In the genomic region with DNA sequence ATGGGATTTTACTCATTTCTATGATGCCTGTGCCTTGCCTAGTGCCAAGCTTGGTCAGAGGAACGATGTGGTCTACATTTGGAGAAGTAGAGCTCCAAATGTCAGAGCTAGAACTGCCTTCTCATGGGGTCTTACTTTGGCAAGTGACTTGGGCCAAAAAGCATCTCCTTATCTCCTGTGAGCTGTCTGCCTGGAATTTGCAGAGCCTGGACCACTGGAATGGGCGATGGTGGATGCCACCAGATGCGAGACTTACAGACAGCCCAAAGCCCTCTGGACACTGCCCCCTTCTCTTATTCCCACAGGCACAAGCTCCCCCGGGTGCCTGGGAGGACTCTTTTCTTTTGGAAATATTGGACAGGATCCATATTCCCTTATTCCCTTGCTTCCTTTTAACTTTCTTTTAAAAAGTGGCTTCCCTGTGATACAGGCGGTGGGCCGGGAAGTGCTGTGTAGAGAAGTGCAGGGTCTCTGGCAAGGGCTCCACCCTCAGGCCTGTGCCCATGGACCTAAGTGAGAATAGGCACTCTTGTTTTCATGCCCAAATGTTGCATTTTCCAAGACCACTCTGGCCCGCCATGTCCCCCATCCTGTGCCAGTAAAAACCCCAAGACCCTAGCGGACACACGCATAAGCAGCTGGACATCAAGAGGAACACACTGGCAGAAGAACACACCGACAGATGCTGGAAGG, we compare ENCODE assay signal across 16 cellular contexts.
"Had no signal": no experiment of that assay in that cellular context is flagged by ENCODE, and none has a peak within 500 bp of the region (broad histone marks: within the 10 kb centered on the region; RNA-seq: fewer than 3 reads in every experiment).

No MANE protein-coding gene starts in this region.

- H3K4me3 Mint-ChIP-seq: central memory CD8-positive, alpha-beta T cell; naive thymus-derived CD8-positive, alpha-beta T cell; T-helper 1 cell treated with Interleukin-12 subunit alpha and Interleukin-12 subunit beta and Interleukin-4 antibody, amounts not matched to agents 30 μg/mL and 1 μg/mL, for 36 hours had no signal

- H3K4me1 Mint-ChIP-seq: central memory CD8-positive, alpha-beta T cell; naive thymus-derived CD8-positive, alpha-beta T cell had no signal

- H3K9me3 ChIP-seq: adrenal gland, body of pancreas, sigmoid colon, thyroid gland had no signal

- H3K27me3 ChIP-seq: adrenal gland, body of pancreas, sigmoid colon, thyroid gland had no signal

- H3K27ac Mint-ChIP-seq: activated naive CD4-positive, alpha-beta T cell treated with anti-CD3 and anti-CD28 coated beads, Interleukin-2, amount 50 U/mL, for 72 hours; naive thymus-derived CD8-positive, alpha-beta T cell; T-helper 1 cell treated with Interleukin-12 subunit alpha and Interleukin-12 subunit beta and Interleukin-4 antibody, amounts not matched to agents 30 μg/mL and 1 μg/mL, for 36 hours had no signal

- H3K4me3 ChIP-seq: adrenal gland, body of pancreas, sigmoid colon, thyroid gland had no signal

- H3K4me1 ChIP-seq: body of pancreas had no signal

- H3K27ac ChIP-seq: body of pancreas, thyroid gland had no signal

- H3K36me3 Mint-ChIP-seq: activated naive CD4-positive, alpha-beta T cell treated with anti-CD3 and anti-CD28 coated beads, Interleukin-2, amount 50 U/mL, for 72 hours; naive thymus-derived CD8-positive, alpha-beta T cell had no signal

- H3K36me3 ChIP-seq: adrenal gland, sigmoid colon, thyroid gland had no signal

- ATAC-seq: activated naive CD4-positive, alpha-beta T cell treated with anti-CD3 and anti-CD28 coated beads, Interleukin-2, amount 50 U/mL, for 72 hours; body of pancreas; esophagus mucosa; left cardiac atrium; naive thymus-derived CD8-positive, alpha-beta T cell had no signal

- DNase-seq: activated CD4-positive, alpha-beta T cell treated with anti-CD3 and anti-CD28 coated beads, Interleukin-2, amount 50 U/mL, for 4 hours; activated CD4-positive, CD25-positive, alpha-beta regulatory T cell treated with anti-CD3 and anti-CD28 coated beads, Interleukin-2, amount 50 U/mL, for 72 hours; activated gamma-delta T cell treated with Interleukin-2 at 50 U/mL for 16 hours; adrenal gland; body of pancreas; cortex of kidney; left cardiac atrium; mesenchymal stem cell; naive thymus-derived CD8-positive, alpha-beta T cell; sigmoid colon; stimulated activated naive CD4-positive, alpha-beta T cell treated with Interleukin-2 at 50 U/mL for 16 hours; thyroid gland had no signal

- H3K27me3 Mint-ChIP-seq: central memory CD8-positive, alpha-beta T cell had no signal
